In genomic region chr12:89372584-89373370, GRCh38 we compare ENCODE assay signal across 13 cellular contexts. TPM values are rescaled to one million over a fixed set of nuclear protein-coding genes. Genes with fewer than 3 reads are reported as not detected.
A peak's percentile ranks its signal among the peaks of the same experiment; 100 is the strongest.
DNase-seq lines count a peak whose midpoint lies in the region; ATAC-seq lines count a peak whose summit lies in the region.
"Had no signal": no experiment of that assay in that cellular context is flagged by ENCODE, and none has a peak within 500 bp of the region (broad histone marks: within the 10 kb centered on the region; RNA-seq: fewer than 3 reads in every experiment).

No MANE protein-coding gene starts in this region.

- no peak overlapping the region for H2BK5ac ChIP-seq in mesendoderm (ENCODE audit: low read length)

- peak overlapping the region; percentile 100 for H2BK15ac ChIP-seq in mesendoderm (replicated peaks; ENCODE audit: low read depth)

- in situ Hi-C loops in ACHN (cut with HindIII; ENCODE audit: low pct_ligation_motif_present, low pct_unique_long_range_greater_than_20kb, low sequenced_read_pairs), result no loop called here

- no peak overlapping the region for H3K9ac ChIP-seq in mesendoderm (ENCODE audit: low read length)

- H3K79me1 ChIP-seq in mesendoderm (ENCODE audit: low read length), result no peaks in the 10 kb centered on the region

- H4K8ac ChIP-seq in mesendoderm (ENCODE audit: low read depth, low read length), result no peak overlapping the region

- WGBS in mesendoderm (ENCODE audit: extremely low coverage, insufficient coverage, low lambda C conversion rate), result no CpG with 5 or more reads among the region's 6 CpGs

- H4K5ac ChIP-seq in mesendoderm (ENCODE audit: low read length), result no peak overlapping the region

- no peaks in the 10 kb centered on the region for H3K36me3 ChIP-seq in mesendoderm (ENCODE audit: control insufficient read depth, insufficient read depth, low read length)
- H3K36me3 ChIP-seq: suprapubic skin had no signal

- CTCF ChIA-PET in activated CD8-positive, alpha-beta memory T cell treated with anti-CD3 and anti-CD28 coated beads, Interleukin-2, amount 10 ng/mL, durations not matched to agents 7 days and 5 days (lab: Charles Lee), result interaction anchor here (0.8 to 1.7 kb wide), 3 partner anchors 9 to 21 kb away, joined by 3 to 4 read pairs (median 3); partner anchors contain the start of gene DUSP6

- no peak overlapping the region for H3K4me2 ChIP-seq in mesendoderm (ENCODE audit: low read length)
- H3K4me2 ChIP-seq: A549 had no signal

- no peak overlapping the region for H2AK5ac ChIP-seq in mesendoderm (ENCODE audit: low read length)

- peaks cover 54% of the 10 kb centered on the region for H3K4me1 Mint-ChIP-seq in activated CD8-positive, alpha-beta memory T cell treated with anti-CD3 and anti-CD28 coated beads, Interleukin-2, amount 10 ng/mL, durations not matched to agents 7 days and 5 days

- H3K4me3 Mint-ChIP-seq in activated CD8-positive, alpha-beta memory T cell treated with anti-CD3 and anti-CD28 coated beads, Interleukin-2, amount 10 ng/mL, durations not matched to agents 7 days and 5 days, result no peak overlapping the region

- H3K18ac ChIP-seq in mesendoderm (ENCODE audit: low read length), result peak overlapping the region; percentile 61

- H3K27me3 ChIP-seq in mesendoderm (ENCODE audit: insufficient read depth, low read length, poor library complexity), result no peaks in the 10 kb centered on the region
- H3K27me3 ChIP-seq: suprapubic skin had no signal

- H3K9me3 Mint-ChIP-seq in activated CD8-positive, alpha-beta memory T cell treated with anti-CD3 and anti-CD28 coated beads, Interleukin-2, amount 10 ng/mL, durations not matched to agents 7 days and 5 days (ENCODE audit: low read depth), result no peaks in the 10 kb centered on the region
- H3K9me3 Mint-ChIP-seq: naive thymus-derived CD8-positive, alpha-beta T cell had no signal

- H3K4me1 ChIP-seq in mesendoderm (ENCODE audit: control insufficient read depth, low read depth, low read length), result no peaks in the 10 kb centered on the region

- H3K23ac ChIP-seq in mesendoderm (ENCODE audit: low read length), result no peak overlapping the region

- ATAC-seq in Right ventricle myocardium inferior, result peak; percentile 42
- no peak for ATAC-seq in left cardiac atrium
- ATAC-seq in HG02970 (IDR thresholded peaks at IDR 0.05; ENCODE audit: low FRiP score, unreplicated experiment), result no peak
- no peak for ATAC-seq in HG03520 (IDR thresholded peaks at IDR 0.05; ENCODE audit: unreplicated experiment)
- no peak for ATAC-seq in activated CD8-positive, alpha-beta memory T cell treated with anti-CD3 and anti-CD28 coated beads, Interleukin-2, amount 10 ng/mL, durations not matched to agents 7 days and 5 days
- ATAC-seq: naive thymus-derived CD8-positive, alpha-beta T cell had no signal

- no peaks in the 10 kb centered on the region for H3K27me3 Mint-ChIP-seq in activated CD8-positive, alpha-beta memory T cell treated with anti-CD3 and anti-CD28 coated beads, Interleukin-2, amount 10 ng/mL, durations not matched to agents 7 days and 5 days

- no peak overlapping the region for H3K4me3 ChIP-seq in mesendoderm (ENCODE audit: low read length)
- H3K4me3 ChIP-seq: A549, suprapubic skin had no signal

- peak overlapping the region; percentile 96 for H3K27ac ChIP-seq in epithelial cell of prostate
- H3K27ac ChIP-seq in mesendoderm (ENCODE audit: low read depth, low read length), result no peak overlapping the region
- H3K27ac ChIP-seq: A549, suprapubic skin had no signal

- intact Hi-C loops in Right ventricle myocardium inferior (cut with DNase I), result no loop called here
- intact Hi-C loops in left cardiac atrium (cut with DNase I), result no loop called here

- DNase-seq in Right ventricle myocardium inferior (ENCODE audit: missing footprints), result no peak
- no peak for DNase-seq in left cardiac atrium
- no peak for DNase-seq in epithelial cell of prostate (ENCODE audit: low read depth, low spot score)
- no peak for DNase-seq in mesendoderm
- DNase-seq in ACHN, result no peak
- DNase-seq in activated CD8-positive, alpha-beta memory T cell treated with anti-CD3 and anti-CD28 coated beads, Interleukin-2, amount 10 ng/mL, durations not matched to agents 7 days and 5 days, result no peak
- DNase-seq: activated effector memory CD4-positive, alpha-beta T cell treated with anti-CD3 and anti-CD28 coated beads, Interleukin-2, amount 50 U/mL, for 16 hours; naive thymus-derived CD8-positive, alpha-beta T cell; NCI-H446 had no signal

- H3K56ac ChIP-seq in mesendoderm (ENCODE audit: low read length), result no peak overlapping the region

- no peak overlapping the region for H3K4ac ChIP-seq in mesendoderm (ENCODE audit: low read depth, low read length)

- H3K79me2 ChIP-seq in mesendoderm (ENCODE audit: control insufficient read depth, insufficient read depth, low read length), result no peaks in the 10 kb centered on the region

- H3K27ac Mint-ChIP-seq in activated CD8-positive, alpha-beta memory T cell treated with anti-CD3 and anti-CD28 coated beads, Interleukin-2, amount 10 ng/mL, durations not matched to agents 7 days and 5 days, result no peak overlapping the region

- no peak overlapping the region for H2BK120ac ChIP-seq in mesendoderm (ENCODE audit: low read depth, low read length)

- H3K36me3 Mint-ChIP-seq in activated CD8-positive, alpha-beta memory T cell treated with anti-CD3 and anti-CD28 coated beads, Interleukin-2, amount 10 ng/mL, durations not matched to agents 7 days and 5 days, result peaks cover 14% of the 10 kb centered on the region

RNA-seq across cellular contexts. Expression of gene DUSP6, which starts 20.5 kb away (rescaled TPM):
- total RNA-seq in Right ventricle myocardium inferior (25.0 TPM), left cardiac atrium (10 to 100 TPM; 47.8 to 53.2 TPM)
- 30.5 TPM for polyA plus RNA-seq in mesendoderm (2013, experiment 1 of 2)
- 30.1 TPM for polyA plus RNA-seq in mesendoderm (2013, experiment 2 of 2)
- total RNA-seq in activated CD8-positive, alpha-beta memory T cell treated with anti-CD3 and anti-CD28 coated beads, Interleukin-2, amount 10 ng/mL, durations not matched to agents 7 days and 5 days, result 100 to 1,000 TPM in 1 of 2 experiments, 10 to 100 TPM in 1; 76.3 to 100 TPM
